ENCODE assay signal across 8 cellular contexts in genomic region chr12:643478-644292, GRCh38. TPM values are rescaled to one million over a fixed set of nuclear protein-coding genes. Genes with fewer than 3 reads are reported as not detected.
A peak's percentile ranks its signal among the peaks of the same experiment; 100 is the strongest.
DNase-seq lines count a peak whose midpoint lies in the region; ATAC-seq, FAIRE-seq and TF ChIP-seq lines count a peak whose summit lies in the region.

No MANE protein-coding gene starts in this region.

- peaks cover 38 to 43% (median 43%) of the 10 kb centered on the region in 3 donors for H3K4me1 Mint-ChIP-seq in IgD-negative memory B cell

- H3K4me1 ChIP-seq in tibial artery = peaks cover 0 to 53% (median 35%) of the 10 kb centered on the region in 4 donors

- H3K4me3 Mint-ChIP-seq in IgD-negative memory B cell = peak overlapping the region; percentile 90 to 94 (median 92)

- in situ Hi-C loops in astrocyte of the cerebellum (cut with HindIII; ENCODE audit: low sequenced_read_pairs) = loop anchor here (10.0 kb wide), 1 partner anchor 141 kb away; no protein-coding TSS in a partner anchor

- H3K9me3 ChIP-seq in tibial artery = no peaks in the 10 kb centered on the region

- H3K27me3 ChIP-seq in tibial artery = no peaks in the 10 kb centered on the region

- intact Hi-C loops in left colon (cut with DNase I, micrococcal nuclease) = loop anchor here in 1 of 2 donors (10.0 kb wide), 1 partner anchor 69 kb away; no protein-coding TSS in a partner anchor
- intact Hi-C loops in tibial artery (cut with DNase I; ENCODE audit: low total_unique reads) = loop anchor here (10.0 kb wide), 1 partner anchor 111 kb away; the partner anchor contains the start of gene WNK1

- TF ChIP-seq POLR2A in GM12891 (IDR thresholded peaks at IDR 0.05; ENCODE audit: low read depth, low read length) = no peak; the same call in 1 of the 2 replicates

- H3K9me3 Mint-ChIP-seq in IgD-negative memory B cell = no peaks in the 10 kb centered on the region

- H3K27me3 Mint-ChIP-seq in IgD-negative memory B cell = no peaks in the 10 kb centered on the region

- H3K27ac Mint-ChIP-seq in IgD-negative memory B cell = peak overlapping the region; percentile 95 to 99 (median 98)

- H3K4me3 ChIP-seq in astrocyte of the cerebellum (ENCODE audit: low read depth, low read length) (peak overlapping the region; percentile 31), tibial artery (peak overlapping the region; percentile 65 to 74)

- H3K27ac ChIP-seq in tibial artery = peak overlapping the region; percentile 93 to 99

- peaks cover 7% of the 10 kb centered on the region for H3K36me3 Mint-ChIP-seq in IgD-negative memory B cell

- ATAC-seq in left colon (peak; percentile 67), GM18511 (IDR thresholded peaks at IDR 0.05; ENCODE audit: unreplicated experiment) (no peak)

- peak; percentile 84 for FAIRE-seq in GM12891 (lab: Jason Lieb, UNC)

- H3K36me3 ChIP-seq in tibial artery = no peaks in the 10 kb centered on the region

- no peak for DNase-seq in GM12891 (ENCODE audit: insufficient read length, low spot score)
- DNase-seq in astrocyte of the cerebellum (ENCODE audit: low read depth) = no peak
- peak in 1 of 2 donors; percentile 58 for DNase-seq in left colon
- peak; percentile 39 to 61 for DNase-seq in tibial artery
- no peak for DNase-seq in NCI-H226
- no peak for DNase-seq in NCI-H69 (lab: John Stamatoyannopoulos, UW)

- TF ChIP-seq CTCF in astrocyte of the cerebellum (IDR thresholded peaks at IDR 0.05; ENCODE audit: low read depth, low read length, missing control alignments) (no peak), tibial artery (IDR thresholded peaks at IDR 0.05) (no peak)

TF ChIP-seq in GM12891, 5 proteins besides CTCF, POLR2A, EP300 and RAD21:
- TF ChIP-seq PAX5 (IDR thresholded peaks at IDR 0.05; ENCODE audit: insufficient read depth, low read length, severe bottlenecking) (no peak), TAF1 (IDR thresholded peaks at IDR 0.05; ENCODE audit: low read depth, low read length) (0 out of 2 replicates have a peak, but pooled peaks have one; percentile 15), POU2F2 (IDR thresholded peaks at IDR 0.05; ENCODE audit: low read depth, low read length) (0 out of 2 replicates have a peak, but pooled peaks have one; percentile 9), SPI1 (IDR thresholded peaks at IDR 0.05; ENCODE audit: low read depth, low read length) (peak; percentile 73), POLR2AphosphoS5 (IDR thresholded peaks at IDR 0.05; ENCODE audit: low read depth, low read length) (peak; percentile 4)

RNA-seq across cellular contexts. Expression of gene NINJ2, which starts 19.6 kb away (rescaled TPM):
- 15.5 TPM for polyA plus RNA-seq in GM12891 (2012; ENCODE audit: low read depth, missing spikeins)
- polyA plus RNA-seq in IgD-negative memory B cell = 15.8 TPM
- total RNA-seq in left colon = 1 to 10 TPM; 3.3 to 5.5 TPM

Comparison
In these comparisons a context has a peak if more than half of its experiments do, and no peak if none do; other contexts are left out.
1. DNase-seq: peak in tibial artery (2 of 2); none in GM12891 (single experiment), astrocyte of the cerebellum (single experiment), NCI-H226 (single experiment) and NCI-H69 (single experiment).